Comparison of ENCODE assay signal across 16 cellular contexts in the genomic region with DNA sequence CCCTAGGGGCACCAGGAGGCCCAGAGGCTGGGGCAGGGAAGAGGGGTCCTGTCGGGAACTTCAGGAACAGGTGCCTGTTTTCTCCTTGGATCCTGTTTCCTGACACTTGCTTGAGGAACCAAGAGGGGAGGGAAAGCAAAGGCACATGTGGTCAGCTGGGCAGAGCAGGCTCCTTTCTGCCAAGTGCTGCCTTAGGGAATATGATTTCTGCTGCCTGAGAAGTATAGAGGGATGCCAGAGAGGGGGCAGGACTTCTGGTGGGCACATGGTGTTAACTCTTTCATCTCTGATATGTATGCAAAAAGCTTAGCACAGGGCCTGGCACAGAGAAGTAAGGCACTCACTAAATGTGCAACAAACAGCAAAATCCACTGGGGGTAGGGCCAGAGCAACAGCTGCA.
"Had no signal": no experiment of that assay in that cellular context is flagged by ENCODE, and none has a peak within 500 bp of the region (broad histone marks: within the 10 kb centered on the region; RNA-seq: fewer than 3 reads in every experiment).

No MANE protein-coding gene starts in this region.

- H3K36me3 Mint-ChIP-seq: immature natural killer cell; memory B cell; naive thymus-derived CD4-positive, alpha-beta T cell had no signal

- H3K27me3 ChIP-seq: gastrocnemius medialis, testis, transverse colon had no signal

- H3K9me3 ChIP-seq: gastrocnemius medialis, left ventricle myocardium inferior, lower lobe of right lung, psoas muscle, testis, transverse colon had no signal

- H3K36me3 ChIP-seq: gastrocnemius medialis, left ventricle myocardium inferior, lower lobe of right lung, transverse colon had no signal

- H3K9me3 Mint-ChIP-seq: immature natural killer cell; memory B cell; naive thymus-derived CD4-positive, alpha-beta T cell had no signal

- H3K4me1 ChIP-seq: gastrocnemius medialis, psoas muscle, testis, transverse colon had no signal

- H3K27me3 Mint-ChIP-seq: naive thymus-derived CD4-positive, alpha-beta T cell had no signal

- H3K4me2 ChIP-seq: smooth muscle cell had no signal

- H3K4me1 Mint-ChIP-seq: immature natural killer cell; memory B cell; naive thymus-derived CD4-positive, alpha-beta T cell had no signal

- H3K4me3 Mint-ChIP-seq: immature natural killer cell; memory B cell; naive thymus-derived CD4-positive, alpha-beta T cell; nephron progenitor cell had no signal

- H3K27ac Mint-ChIP-seq: immature natural killer cell; memory B cell; naive thymus-derived CD4-positive, alpha-beta T cell; nephron progenitor cell had no signal

- H3K27ac ChIP-seq: gastrocnemius medialis, left ventricle myocardium inferior, lower lobe of right lung, psoas muscle, testis had no signal

- DNase-seq: cerebellar nuclear complex; dermis blood vessel endothelial cell; gastrocnemius medialis; immature natural killer cell; left ventricle myocardium inferior; midbrain; naive thymus-derived CD4-positive, alpha-beta T cell; nephron progenitor cell; psoas muscle; stimulated activated CD4-positive, alpha-beta T cell treated with anti-CD3 and anti-CD28 coated beads, Interleukin-2, amount 100 ng/mL, for 48 hours; stimulated activated naive CD8-positive, alpha-beta T cell treated with anti-CD3 and anti-CD28 coated beads, Interleukin-15, Interleukin-2, amounts not matched to agents 100 U/mL and 50 U/mL, for 24 hours; testis; transverse colon had no signal

- H3K4me3 ChIP-seq: gastrocnemius medialis, left ventricle myocardium inferior, lower lobe of right lung, psoas muscle, smooth muscle cell, testis, transverse colon had no signal
